25 cellular contexts compared by ENCODE assay signal in the genomic region with DNA sequence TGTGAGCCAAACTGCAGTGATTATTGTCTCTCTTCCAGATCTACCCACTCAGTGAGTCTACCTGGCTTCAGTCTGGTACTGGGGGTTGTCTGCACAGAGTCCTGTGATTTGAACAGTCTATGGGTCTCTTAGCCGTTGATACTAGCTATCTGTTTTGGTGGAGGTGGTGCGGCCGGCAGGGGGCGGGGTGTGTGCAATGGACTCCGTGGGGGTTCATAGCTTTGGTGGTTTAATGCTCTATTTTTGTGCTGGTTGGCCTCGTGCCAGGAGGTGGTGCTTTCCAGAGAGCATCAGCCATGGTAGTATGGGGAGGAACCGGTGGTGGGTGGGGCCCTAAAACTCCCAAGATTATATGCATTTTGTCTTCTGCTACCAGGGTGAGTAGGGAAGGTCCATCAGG.
"Had no signal": no experiment of that assay in that cellular context is flagged by ENCODE, and none has a peak within 500 bp of the region (broad histone marks: within the 10 kb centered on the region; RNA-seq: fewer than 3 reads in every experiment).

No MANE protein-coding gene starts in this region.

- H2AFZ ChIP-seq: hepatocyte, neural progenitor cell had no signal

- H3K9ac ChIP-seq: neural progenitor cell had no signal

- ATAC-seq: esophagus mucosa; gastrocnemius medialis; left cardiac atrium; left lung; naive thymus-derived CD4-positive, alpha-beta T cell; stimulated activated effector memory CD8-positive, alpha-beta T cell treated with anti-CD3 and anti-CD28 coated beads, Interleukin-12 subunit alpha, Interleukin-12 subunit beta, amount 100 ng/mL, for 72 hours had no signal

- H3K27me3 ChIP-seq: dorsolateral prefrontal cortex, gastrocnemius medialis, hepatocyte, left lung, neural progenitor cell, right atrium auricular region, sigmoid colon, stomach, testis, tibial artery had no signal

- H3K36me3 ChIP-seq: gastrocnemius medialis, left lung, neural progenitor cell, prostate gland, right atrium auricular region, sigmoid colon, stomach, tibial artery had no signal

- H3K4me3 ChIP-seq: dorsolateral prefrontal cortex, gastrocnemius medialis, hepatocyte, left lung, neural progenitor cell, prostate gland, right atrium auricular region, sigmoid colon, stomach, testis, tibial artery had no signal

- H3K27ac ChIP-seq: dorsolateral prefrontal cortex, epithelial cell of prostate, gastrocnemius medialis, hepatocyte, left lung, neural progenitor cell, prostate gland, right atrium auricular region, sigmoid colon, stomach, testis, tibial artery had no signal

- H3K4me1 ChIP-seq: gastrocnemius medialis, left lung, prostate gland, right atrium auricular region, sigmoid colon, stomach, testis, tibial artery had no signal

- H3K9me3 ChIP-seq: gastrocnemius medialis, prostate gland, right atrium auricular region, sigmoid colon, stomach, testis, tibial artery had no signal

- H3K4me2 ChIP-seq: hepatocyte, neural progenitor cell had no signal

- DNase-seq: dorsolateral prefrontal cortex; effector CD4-positive, alpha-beta T cell; foreskin fibroblast; gastrocnemius medialis; head of caudate nucleus; left cardiac atrium; left lung; mesenchymal stem cell; midbrain; naive thymus-derived CD4-positive, alpha-beta T cell; nucleus accumbens; sigmoid colon; stimulated activated CD4-positive, alpha-beta T cell treated with anti-CD3 and anti-CD28 coated beads, Interleukin-2, amount 100 ng/mL, for 24 hours; stimulated activated CD4-positive, alpha-beta T cell treated with anti-CD3 and anti-CD28 coated beads, Interleukin-4, amount 100 ng/mL, for 24 hours; stimulated activated naive CD4-positive, alpha-beta T cell treated with Interleukin-2 at 50 U/mL for 16 hours; stomach; testis; tibial artery had no signal
